Comparison of ENCODE assay signal across 23 cellular contexts in the genomic region with DNA sequence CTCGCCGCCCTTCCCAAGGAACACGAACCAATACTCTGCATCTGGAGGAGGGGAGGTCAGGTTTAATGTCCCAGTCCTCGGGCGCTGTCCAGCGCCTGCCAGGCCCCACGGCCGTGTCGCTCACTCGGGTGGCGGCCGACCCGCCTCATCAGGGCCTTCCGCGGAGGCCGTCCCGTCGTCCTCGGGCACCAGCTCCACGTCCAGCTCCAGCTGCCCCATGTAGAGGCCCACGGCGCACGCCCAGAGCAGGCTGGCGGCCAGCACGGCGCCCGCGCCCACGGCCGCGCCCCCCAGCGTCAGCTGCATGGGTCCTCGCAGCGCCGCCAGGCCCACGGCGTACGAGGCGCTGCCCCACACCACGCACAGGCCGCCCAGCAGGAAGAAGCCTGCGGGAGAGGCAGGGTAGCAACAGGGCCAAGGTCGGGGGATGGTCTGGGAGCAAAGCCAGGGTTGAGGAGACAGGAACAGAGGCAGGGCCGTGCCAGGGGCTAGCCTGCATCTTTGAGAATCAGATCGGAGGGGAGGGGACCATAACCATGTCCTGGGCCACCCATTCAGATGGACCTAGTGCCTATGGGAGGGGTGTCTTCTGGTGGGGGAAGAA. TPM values are rescaled to one million over a fixed set of nuclear protein-coding genes. Genes with fewer than 3 reads are reported as not detected.
"Had no signal": no experiment of that assay in that cellular context is flagged by ENCODE, and none has a peak within 500 bp of the region (broad histone marks: within the 10 kb centered on the region; RNA-seq: fewer than 3 reads in every experiment).

No MANE protein-coding gene starts in this region.

- H3K36me3 ChIP-seq: colonic mucosa, uterus had no signal

- H3K27me3 ChIP-seq: colonic mucosa, dorsolateral prefrontal cortex, gastroesophageal sphincter, uterus had no signal

- FAIRE-seq: astrocyte, TTC549 had no signal

- ATAC-seq: activated T-cell treated with anti-CD3 and anti-CD28 coated beads, Interleukin-2, amount 50 U/mL, for 4 hours; gastroesophageal sphincter; stimulated activated naive B cell treated with anti-CD40 and anti-IgM and Interleukin-4, amounts not matched to agents 10 μg/mL and 1 μg/mL and 100 μg/mL, for 72 hours; WTC11 had no signal

- H3K4me3 ChIP-seq: colonic mucosa, gastroesophageal sphincter, uterus had no signal

- H3K9me3 ChIP-seq: colonic mucosa, gastroesophageal sphincter, uterus had no signal

- H3K4me1 ChIP-seq: colonic mucosa, uterus had no signal

- H3K27ac ChIP-seq: colonic mucosa, epithelial cell of prostate, gastroesophageal sphincter, uterus had no signal

- DNase-seq: activated CD4-positive, alpha-beta T cell treated with anti-CD3 and anti-CD28 coated beads, Interleukin-2, amount 50 U/mL, for 48 hours; activated CD8-positive, alpha-beta memory T cell treated with anti-CD3 and anti-CD28 coated beads, Interleukin-2, amount 50 U/mL, for 48 hours; activated naive CD4-positive, alpha-beta T cell; activated T-cell treated with anti-CD3 and anti-CD28 coated beads, Interleukin-2, amount 50 U/mL, for 4 hours; central memory CD4-positive, alpha-beta T cell; colonic mucosa; dorsolateral prefrontal cortex; head of caudate nucleus; hypothalamus; nephron progenitor cell; retina; stimulated activated CD4-positive, alpha-beta T cell treated with anti-CD3 and anti-CD28 coated beads, Interleukin-2, amount 100 ng/mL, for 48 hours; stimulated activated CD8-positive, alpha-beta memory T cell treated with anti-CD3 and anti-CD28 coated beads, Interleukin-4, amount 100 ng/mL, for 48 hours; stimulated activated naive B cell treated with anti-CD40 and anti-IgM and Interleukin-4, amounts not matched to agents 10 μg/mL and 1 μg/mL and 100 μg/mL, for 72 hours; trophoblast cell; uterus had no signal

RNA-seq across cellular contexts. Expression of a gene that starts 26.3 kb away (rescaled TPM):
- total RNA-seq: activated T-helper 2 cell treated with anti-CD3 and anti-CD28 coated beads, Interferon-gamma antibody, Interleukin-2, Interleukin-4, amounts not matched to agents 10 μg/mL and 5 μg/mL and 100 μg/mL, durations not matched to agents 14 hours and 24 hours and 36 hours; liver; uterus had no signal
